In genomic region chr10:33521904-33522303, GRCh38 we compare ENCODE assay signal across 2 cellular contexts.
TF ChIP-seq lines count a peak whose summit lies in the region.

No MANE protein-coding gene starts in this region.

TF ChIP-seq in H1, 55 proteins besides CTCF, POLR2A, EP300 and RAD21 (continued from another document):
- TF ChIP-seq MAFK (IDR thresholded peaks at IDR 0.05; ENCODE audit: low read depth, low read length) (no peak), SIN3A (conservative IDR thresholded peaks at IDR 0.05 in 1 of 2, IDR thresholded peaks at IDR 0.05 in 1 of 2; ENCODE audit: low read depth in 1 of 2, low read length in 2 of 2) (no peak), SAP30 (IDR thresholded peaks at IDR 0.05; ENCODE audit: insufficient read depth, insufficient replicate concordance, low read length) (no peak), CHD2 (IDR thresholded peaks at IDR 0.05; ENCODE audit: low read length) (no peak)

TF ChIP-seq in neural cell, 6 proteins besides CTCF, POLR2A, EP300 and RAD21 (continued from another document):
- TF ChIP-seq MXI1 (conservative IDR thresholded peaks at IDR 0.05; ENCODE audit: poor library complexity, severe bottlenecking) (peak; percentile 10), REST (IDR thresholded peaks at IDR 0.05; ENCODE audit: borderline replicate concordance) (peak; percentile 97), TAF1 (IDR thresholded peaks at IDR 0.05; ENCODE audit: low read depth) (no peak), POLR2AphosphoS5 (IDR thresholded peaks at IDR 0.05) (peak; percentile 64)
